8 cellular contexts compared by ENCODE assay signal in the genomic region with DNA sequence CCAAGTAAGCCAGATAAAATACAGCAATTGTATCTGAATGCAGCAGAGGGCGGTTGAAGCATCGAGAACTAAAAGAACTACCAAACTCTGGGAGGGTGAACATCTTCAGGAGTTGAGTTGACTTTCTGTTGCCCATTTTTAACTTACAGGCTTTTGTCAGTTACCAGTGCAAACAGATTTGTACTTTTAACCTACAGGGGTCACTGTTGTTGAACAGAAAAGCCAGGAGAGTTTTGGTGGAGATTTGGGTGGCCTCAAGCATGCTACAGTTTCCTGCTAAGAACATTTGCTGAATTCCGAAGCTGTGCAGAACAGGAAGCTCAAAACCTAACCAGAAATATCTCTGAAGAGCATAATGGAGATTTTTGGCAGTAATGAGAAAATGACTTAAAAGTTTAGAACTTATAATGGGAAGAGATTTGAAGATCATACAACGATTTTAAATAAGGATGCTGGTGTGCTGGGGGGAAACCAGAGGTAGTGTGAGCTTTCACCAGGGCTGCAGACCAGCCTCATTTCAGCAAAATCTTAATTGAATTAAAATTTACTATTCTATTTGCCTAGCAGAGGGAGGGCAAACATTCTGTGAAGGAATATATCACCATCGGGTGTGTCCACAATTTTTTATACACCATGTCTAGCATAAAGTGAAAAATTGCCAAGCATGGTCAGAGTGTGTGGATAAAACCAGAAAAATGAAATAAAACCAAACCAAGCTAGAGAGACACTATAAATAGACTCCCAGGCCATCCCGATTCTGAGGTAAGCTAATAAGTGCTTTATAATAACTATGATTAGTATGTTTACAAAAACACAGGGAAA.
DNase-seq lines count a peak whose midpoint lies in the region; ATAC-seq and TF ChIP-seq lines count a peak whose summit lies in the region.

No MANE protein-coding gene starts in this region.

- H3K27me3 ChIP-seq in Caco-2 (replicated peaks; ENCODE audit: control insufficient read depth, insufficient read depth, low read length) (no peaks in the 10 kb centered on the region), HL-60 (ENCODE audit: insufficient read depth, poor library complexity, severe bottlenecking) (no peaks in the 10 kb centered on the region), SJCRH30 (no peaks in the 10 kb centered on the region), osteoblast (ENCODE audit: insufficient read depth, low read length) (no peaks in the 10 kb centered on the region)

- no peaks in the 10 kb centered on the region for H3K9me3 Mint-ChIP-seq in Caco-2 (ENCODE audit: unreplicated experiment)

- no peaks in the 10 kb centered on the region for H3K4me1 ChIP-seq in Caco-2
- no peaks in the 10 kb centered on the region for H3K4me1 ChIP-seq in SJCRH30
- H3K4me1 ChIP-seq in osteoblast (ENCODE audit: insufficient read depth, low read length) = peaks cover 5% of the 10 kb centered on the region

- H3K79me2 ChIP-seq in osteoblast (ENCODE audit: insufficient read depth, low read length) = no peaks in the 10 kb centered on the region

- H3K4me3 Mint-ChIP-seq in Caco-2 (ENCODE audit: unreplicated experiment) = no peak overlapping the region

- H3K4me1 Mint-ChIP-seq in Caco-2 (ENCODE audit: low read depth, unreplicated experiment) = no peaks in the 10 kb centered on the region

- CTCF ChIA-PET in Caco-2 (lab: Charles Lee) = interaction anchor here (0.5 to 2.9 kb wide), 12 partner anchors 15 to 663 kb away, joined by 3 to 15 read pairs (median 4); no protein-coding TSS in a partner anchor

- no peaks in the 10 kb centered on the region for H3K27me3 Mint-ChIP-seq in Caco-2 (ENCODE audit: insufficient read depth, unreplicated experiment)

- no peaks in the 10 kb centered on the region for H4K20me1 ChIP-seq in osteoblast (ENCODE audit: insufficient read depth, low read length)

- H2AFZ ChIP-seq in osteoblast (ENCODE audit: low read length) = peak overlapping the region; percentile 29

- POLR2A ChIA-PET in Caco-2 (lab: Charles Lee) = interaction anchor here (1.3 kb wide), 1 partner anchor 23 kb away, joined by 3 read pairs; no protein-coding TSS in a partner anchor

- H3K4me3 ChIP-seq in Caco-2 (ENCODE audit: low read depth, low read length) (no peak overlapping the region), HL-60 (replicated peaks; ENCODE audit: insufficient read depth, low read length) (no peak overlapping the region), SJCRH30 (no peak overlapping the region), fibroblast of mammary gland (ENCODE audit: control insufficient read depth, low read depth, low read length) (no peak overlapping the region), osteoblast (ENCODE audit: insufficient read depth, low read length) (no peak overlapping the region)

- no peak overlapping the region for H3K27ac ChIP-seq in HL-60 (replicated peaks)
- H3K27ac ChIP-seq in SJCRH30 = no peak overlapping the region
- H3K27ac ChIP-seq in osteoblast (ENCODE audit: low read depth, low read length) = no peak overlapping the region

- TF ChIP-seq CTCF in Caco-2 (IDR thresholded peaks at IDR 0.05; ENCODE audit: insufficient read depth in 1 of 2, low read depth in 1 of 2, low read length in 1 of 2, severe bottlenecking in 1 of 2, unreplicated experiment in 1 of 2) = peak; percentile 85 to 86
- peak; percentile 13 for TF ChIP-seq CTCF in HL-60 (IDR thresholded peaks at IDR 0.05; ENCODE audit: insufficient read depth, low read length)
- TF ChIP-seq CTCF in fibroblast of mammary gland (conservative IDR thresholded peaks at IDR 0.05; ENCODE audit: control insufficient read depth, insufficient read depth, low read depth, low read length) = peak; percentile 71
- TF ChIP-seq CTCF in osteoblast (IDR thresholded peaks at IDR 0.05; ENCODE audit: extremely low read depth, low read depth, low read length) = peak; percentile 74

- no peaks in the 10 kb centered on the region for H3K36me3 Mint-ChIP-seq in Caco-2 (ENCODE audit: insufficient read depth, unreplicated experiment)

- DNase-seq in Caco-2 (peak in 1 of 2 experiments; percentile 77), HL-60 (ENCODE audit: low read depth in 1 of 2, low spot score in 1 of 2) (peak in 1 of 2 experiments; percentile 1), SJCRH30 (peak; percentile 17 to 67), fibroblast of mammary gland (ENCODE audit: low read depth) (peak; percentile 82), osteoblast (ENCODE audit: insufficient read length, low spot score, missing footprints) (peak; percentile 71)
- no peak for DNase-seq in activated T-cell treated with anti-CD3 and anti-CD28 coated beads, Interleukin-2, amount 50 U/mL, for 48 hours

- H3K27ac Mint-ChIP-seq in Caco-2 (ENCODE audit: unreplicated experiment) = no peak overlapping the region

- peak overlapping the region; percentile 13 for H3K4me2 ChIP-seq in osteoblast (ENCODE audit: insufficient read depth, low read length)

- no TSS peak for BruUV-seq in Caco-2 (replicated peaks; lab: Mats Ljungman, UMichigan)

- intact Hi-C loops in Caco-2 (cut with micrococcal nuclease; ENCODE audit: unreplicated experiment) = loop anchor here (1.0 kb wide), 6 partner anchors 15 to 319 kb away; no protein-coding TSS in a partner anchor

- H3K9me3 ChIP-seq in Caco-2 (no peaks in the 10 kb centered on the region), SJCRH30 (replicated peaks) (no peaks in the 10 kb centered on the region), osteoblast (ENCODE audit: low read depth, low read length) (no peaks in the 10 kb centered on the region)

- peak; percentile 93 for ATAC-seq in GM19351 (IDR thresholded peaks at IDR 0.05; ENCODE audit: unreplicated experiment)
- no peak for ATAC-seq in HG03139 (IDR thresholded peaks at IDR 0.05; ENCODE audit: unreplicated experiment)

- H3K36me3 ChIP-seq in Caco-2 (ENCODE audit: control insufficient read depth, insufficient read depth, low read length) (no peaks in the 10 kb centered on the region), SJCRH30 (no peaks in the 10 kb centered on the region), osteoblast (ENCODE audit: insufficient read depth, low read length) (no peaks in the 10 kb centered on the region)

Comparison
In these comparisons a context has a peak if more than half of its experiments do, and no peak if none do; other contexts are left out.
1. DNase-seq: peak in SJCRH30 (2 of 2), fibroblast of mammary gland (single experiment) and osteoblast (single experiment); none in activated T-cell treated with anti-CD3 and anti-CD28 coated beads, Interleukin-2, amount 50 U/mL, for 48 hours (0 of 2).
2. CTCF ChIP-seq: peak in every context shown above with its lines; median percentile 86 in Caco-2; 74 in osteoblast; 71 in fibroblast of mammary gland; 13 in HL-60.